In genomic region chr12:124864326-124864752, GRCh38 we compare ENCODE assay signal across 9 cellular contexts. TPM values are rescaled to one million over a fixed set of nuclear protein-coding genes. Genes with fewer than 3 reads are reported as not detected.
DNase-seq lines count a peak whose midpoint lies in the region; ATAC-seq and TF ChIP-seq lines count a peak whose summit lies in the region.
"Had no signal": no experiment of that assay in that cellular context is flagged by ENCODE, and none has a peak within 500 bp of the region (broad histone marks: within the 10 kb centered on the region; RNA-seq: fewer than 3 reads in every experiment).

No MANE protein-coding gene starts in this region.

- H3K79me2 ChIP-seq in OCI-LY3 (ENCODE audit: low read length): peaks cover 43% of the 10 kb centered on the region

- peak in 1 of 2 donors; percentile 1 for ATAC-seq in CD4-positive, CD25-positive, alpha-beta regulatory T cell (ENCODE audit: low read depth in 2 of 2)
- ATAC-seq in GM19397 (IDR thresholded peaks at IDR 0.05; ENCODE audit: unreplicated experiment) (no peak), GM21447 (IDR thresholded peaks at IDR 0.05; ENCODE audit: unreplicated experiment) (no peak)

- H3K36me3 Mint-ChIP-seq in CD4-positive, CD25-positive, alpha-beta regulatory T cell: no peaks in the 10 kb centered on the region

- H3K23ac ChIP-seq in neuronal stem cell (ENCODE audit: low read depth, low read length, poor library complexity): peak overlapping the region; percentile 67

- H3K9ac ChIP-seq in OCI-LY3 (ENCODE audit: low read length): peak overlapping the region; percentile 75
- H3K9ac ChIP-seq in neuronal stem cell (ENCODE audit: low read depth, low read length, poor library complexity): peak overlapping the region; percentile 68

- H3K4me3 ChIP-seq in CD4-positive, CD25-positive, alpha-beta regulatory T cell (ENCODE audit: low read depth, low read length): no peak overlapping the region
- H3K4me3 ChIP-seq in OCI-LY3 (ENCODE audit: low read length) (peak overlapping the region; percentile 95), ectodermal cell (ENCODE audit: insufficient read depth, low read depth, low read length) (peak overlapping the region; percentile 63), neuronal stem cell (ENCODE audit: low read length in 2 of 2) (peak overlapping the region; percentile 38 to 57)

- peak overlapping the region; percentile 2 for H2BK120ac ChIP-seq in neuronal stem cell (ENCODE audit: low read depth, low read length)

- H3K4me1 Mint-ChIP-seq in CD4-positive, CD25-positive, alpha-beta regulatory T cell: peaks cover 0 to 19% (median 5%) of the 10 kb centered on the region in 4 donors

- no peak overlapping the region for H2BK15ac ChIP-seq in neuronal stem cell (ENCODE audit: low read length)

- peak overlapping the region in 3 of 4 donors; percentile 80 to 90 (median 81) for H3K4me3 Mint-ChIP-seq in CD4-positive, CD25-positive, alpha-beta regulatory T cell

- peaks cover 18% of the 10 kb centered on the region for H3K4me1 ChIP-seq in CD4-positive, CD25-positive, alpha-beta regulatory T cell (ENCODE audit: control insufficient read depth, insufficient read depth, low read length, poor library complexity, severe bottlenecking)
- H3K4me1 ChIP-seq in OCI-LY3 (ENCODE audit: low read length) (peaks cover 21% of the 10 kb centered on the region), ectodermal cell (ENCODE audit: control insufficient read depth, insufficient read depth, low read length) (peaks cover 5% of the 10 kb centered on the region), neuronal stem cell (ENCODE audit: control insufficient read depth in 2 of 2, insufficient read depth in 1 of 2, low read depth in 1 of 2, low read length in 2 of 2) (peaks cover 5 to 13% of the 10 kb centered on the region in 2 donors)

- H4K20me1 ChIP-seq in OCI-LY3 (ENCODE audit: insufficient read depth, low read length): peaks cover 17% of the 10 kb centered on the region

- no peaks in the 10 kb centered on the region for H3K36me3 ChIP-seq in CD4-positive, CD25-positive, alpha-beta regulatory T cell (ENCODE audit: control insufficient read depth, insufficient read depth, low read length)
- peaks cover 16% of the 10 kb centered on the region for H3K36me3 ChIP-seq in OCI-LY3 (replicated peaks; ENCODE audit: low read depth, low read length)
- H3K36me3 ChIP-seq in ectodermal cell (ENCODE audit: control insufficient read depth, insufficient read depth, low read length): no peaks in the 10 kb centered on the region
- peaks cover 0 to 19% of the 10 kb centered on the region in 2 donors for H3K36me3 ChIP-seq in neuronal stem cell (replicated peaks in 1 of 2; ENCODE audit: control insufficient read depth in 2 of 2, insufficient read depth in 2 of 2, low read length in 2 of 2)

- H3K79me1 ChIP-seq in neuronal stem cell (ENCODE audit: low read depth, low read length): no peaks in the 10 kb centered on the region

- no peaks in the 10 kb centered on the region for H3K9me3 ChIP-seq in CD4-positive, CD25-positive, alpha-beta regulatory T cell (ENCODE audit: control insufficient read depth in 2 of 2, low read length in 2 of 2)
- H3K9me3 ChIP-seq in OCI-LY3 (ENCODE audit: insufficient read depth, low read length): no peaks in the 10 kb centered on the region
- no peaks in the 10 kb centered on the region for H3K9me3 ChIP-seq in ectodermal cell (ENCODE audit: control insufficient read depth, low read length)
- H3K9me3 ChIP-seq in neuronal stem cell (replicated peaks in 1 of 2; ENCODE audit: control insufficient read depth in 2 of 2, insufficient read depth in 1 of 2, low read depth in 1 of 2, low read length in 2 of 2): peaks cover 3 to 4% of the 10 kb centered on the region in 2 donors

- peaks cover 5% of the 10 kb centered on the region for H3K27me3 ChIP-seq in CD4-positive, CD25-positive, alpha-beta regulatory T cell (ENCODE audit: control insufficient read depth, insufficient read depth, low read length)
- H3K27me3 ChIP-seq in OCI-LY3 (ENCODE audit: low read depth, low read length): no peaks in the 10 kb centered on the region
- peaks cover 14% of the 10 kb centered on the region for H3K27me3 ChIP-seq in ectodermal cell (ENCODE audit: control insufficient read depth, insufficient read depth, low read length, poor library complexity, severe bottlenecking)
- H3K27me3 ChIP-seq in neuronal stem cell (ENCODE audit: control insufficient read depth in 3 of 3, insufficient read depth in 3 of 3, low read depth in 1 of 3, low read length in 3 of 3): peaks cover 0 to 10% (median 0%) of the 10 kb centered on the region in 3 experiments

- H3K4me2 ChIP-seq in OCI-LY3 (ENCODE audit: low read length): peak overlapping the region; percentile 80
- H3K4me2 ChIP-seq in neuronal stem cell (ENCODE audit: insufficient read depth, low read length, poor library complexity, severe bottlenecking): no peak overlapping the region

- peak overlapping the region; percentile 94 for H2BK12ac ChIP-seq in neuronal stem cell (ENCODE audit: low read length)

- 90 to 91% methylated on average over 14 of the region's 14 CpGs for WGBS in ectodermal cell, 2 experiments
- no CpG with 5 or more reads among the region's 14 CpGs for WGBS in neuronal stem cell (ENCODE audit: extremely low coverage in 2 of 2, insufficient read length in 2 of 2, insufficient replicate concordance in 1 of 2), 2 donors

- DNase-seq in CD4-positive, CD25-positive, alpha-beta regulatory T cell: no peak
- DNase-seq in neuronal stem cell (ENCODE audit: low spot score) (no peak), NCI-H510A (lab: John Stamatoyannopoulos, UW) (no peak), iPS-NIHi7 (ENCODE audit: extremely low spot score) (no peak)
- DNase-seq: cerebellar nuclear complex had no signal

- peak overlapping the region; percentile 20 for H2AK5ac ChIP-seq in neuronal stem cell (ENCODE audit: low read depth, low read length)

- no peak overlapping the region for H3K14ac ChIP-seq in neuronal stem cell (ENCODE audit: low read length)

- H4K91ac ChIP-seq in neuronal stem cell (ENCODE audit: low read depth, low read length, poor library complexity): peak overlapping the region; percentile 25

- peak overlapping the region; percentile 69 to 87 (median 71) for H3K27ac Mint-ChIP-seq in CD4-positive, CD25-positive, alpha-beta regulatory T cell

- peak overlapping the region; percentile 44 for H3K18ac ChIP-seq in neuronal stem cell (ENCODE audit: low read length)

- no peak overlapping the region for H2BK5ac ChIP-seq in neuronal stem cell (ENCODE audit: low read length)

- H2AFZ ChIP-seq in OCI-LY3 (ENCODE audit: low read depth, low read length) (peak overlapping the region; percentile 22; the same call in 1 of the 2 replicates), neuronal stem cell (ENCODE audit: low read length) (peak overlapping the region; percentile 94)

- peaks cover 0 to 2% (median 0%) of the 10 kb centered on the region in 7 donors for H3K9me3 Mint-ChIP-seq in CD4-positive, CD25-positive, alpha-beta regulatory T cell

- no peak overlapping the region for H4K8ac ChIP-seq in neuronal stem cell (ENCODE audit: low read depth, low read length)

- H3K27me3 Mint-ChIP-seq in CD4-positive, CD25-positive, alpha-beta regulatory T cell: peaks cover 27% of the 10 kb centered on the region

- no peak overlapping the region for H3K4ac ChIP-seq in neuronal stem cell (ENCODE audit: low read length)

- no peak for TF ChIP-seq CTCF in OCI-LY3 (IDR thresholded peaks at IDR 0.05; ENCODE audit: low read depth, low read length)

- no peak overlapping the region for H3K27ac ChIP-seq in CD4-positive, CD25-positive, alpha-beta regulatory T cell (ENCODE audit: insufficient read depth, low read length, poor library complexity, severe bottlenecking)
- peak overlapping the region; percentile 64 for H3K27ac ChIP-seq in OCI-LY3 (ENCODE audit: low read length)
- H3K27ac ChIP-seq in ectodermal cell (ENCODE audit: insufficient read depth, low read depth, low read length, poor library complexity, severe bottlenecking): no peak overlapping the region
- no peak overlapping the region for H3K27ac ChIP-seq in neuronal stem cell (replicated peaks; ENCODE audit: low read length)

RNA-seq across cellular contexts. Expression of gene SCARB1, which starts 0.7 kb away (rescaled TPM):
- total RNA-seq in CD4-positive, CD25-positive, alpha-beta regulatory T cell: 1.2 TPM
- polyA plus RNA-seq in CD4-positive, CD25-positive, alpha-beta regulatory T cell: under 1 TPM; 0.52 to 0.81 (median 0.69) TPM
- polyA plus RNA-seq in ectodermal cell (2013, experiment 1 of 4): 18.1 TPM
- 14.9 TPM for polyA plus RNA-seq in ectodermal cell (2013, experiment 2 of 4)
- 12.5 TPM for polyA plus RNA-seq in ectodermal cell (2013, experiment 3 of 4)
- 11.5 TPM for polyA plus RNA-seq in ectodermal cell (2013, experiment 4 of 4)
- 15.5 TPM for polyA plus RNA-seq in neuronal stem cell (2013, experiment 1 of 2)
- polyA plus RNA-seq in neuronal stem cell (2013, experiment 2 of 2): 15.7 TPM

RNA-seq across cellular contexts. Expression of gene UBC, which starts 50.1 kb away (rescaled TPM):
- 2,012 TPM for total RNA-seq in CD4-positive, CD25-positive, alpha-beta regulatory T cell
- polyA plus RNA-seq in CD4-positive, CD25-positive, alpha-beta regulatory T cell: 1,000 to 10,000 TPM; 1,179 to 1,557 (median 1,450) TPM
- 683 TPM for polyA plus RNA-seq in ectodermal cell (2013, experiment 1 of 4)
- 728 TPM for polyA plus RNA-seq in ectodermal cell (2013, experiment 2 of 4)
- polyA plus RNA-seq in ectodermal cell (2013, experiment 3 of 4): 757 TPM
- polyA plus RNA-seq in ectodermal cell (2013, experiment 4 of 4): 742 TPM
- polyA plus RNA-seq in neuronal stem cell (2013, experiment 1 of 2): 841 TPM
- 847 TPM for polyA plus RNA-seq in neuronal stem cell (2013, experiment 2 of 2)
